In the genomic region with DNA sequence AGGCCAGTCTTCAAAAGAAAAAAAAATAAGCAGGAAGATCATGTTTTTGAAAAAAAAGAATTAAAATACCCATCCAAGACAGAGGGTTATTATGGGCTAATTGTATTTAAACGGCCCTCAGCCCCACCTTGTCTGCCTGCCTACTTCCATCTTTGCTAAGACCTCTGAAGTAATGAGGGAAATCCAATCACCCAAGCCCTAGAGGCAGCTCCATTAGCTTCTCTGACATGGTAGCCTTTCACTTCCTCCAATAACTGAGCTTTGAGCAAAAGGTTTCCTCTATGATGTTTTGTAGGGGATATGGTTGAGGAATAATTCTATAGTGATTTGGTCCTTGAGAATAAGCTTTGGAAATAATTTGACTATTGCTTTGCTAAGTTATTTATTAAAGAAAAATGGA, we compare ENCODE assay signal across 17 cellular contexts.
A peak's percentile ranks its signal among the peaks of the same experiment; 100 is the strongest.
DNase-seq lines count a peak whose midpoint lies in the region; ATAC-seq, FAIRE-seq and TF ChIP-seq lines count a peak whose summit lies in the region.
"Had no signal": no experiment of that assay in that cellular context is flagged by ENCODE, and none has a peak within 500 bp of the region (broad histone marks: within the 10 kb centered on the region; RNA-seq: fewer than 3 reads in every experiment).

No MANE protein-coding gene starts in this region.

- no peak for TF ChIP-seq CTCF in D721Med (IDR thresholded peaks at IDR 0.05; ENCODE audit: insufficient read depth, missing control alignments)

- peaks cover 64% of the 10 kb centered on the region for H3K36me3 Mint-ChIP-seq in effector memory CD8-positive, alpha-beta T cell (ENCODE audit: insufficient read depth)
- peaks cover 67% of the 10 kb centered on the region for H3K36me3 Mint-ChIP-seq in activated CD4-positive, alpha-beta T cell treated with anti-CD3 and anti-CD28 coated beads for 36 hours (ENCODE audit: low read depth)

- intact Hi-C loops in activated CD4-positive, alpha-beta T cell treated with anti-CD3 and anti-CD28 coated beads for 36 hours (cut with DNase I, micrococcal nuclease), result no loop called here

- H3K9me2 ChIP-seq in Karpas-422 (replicated peaks; ENCODE audit: insufficient read depth, low read length), result no peaks in the 10 kb centered on the region

- H3K4me3 Mint-ChIP-seq in effector memory CD8-positive, alpha-beta T cell, result peak overlapping the region in 1 of 2 donors; percentile 60
- H3K4me3 Mint-ChIP-seq in activated CD4-positive, alpha-beta T cell treated with anti-CD3 and anti-CD28 coated beads for 36 hours, result no peak overlapping the region

- H3K9me3 ChIP-seq in Karpas-422 (ENCODE audit: low read length), result no peaks in the 10 kb centered on the region
- no peaks in the 10 kb centered on the region for H3K9me3 ChIP-seq in neuron (ENCODE audit: low read length)
- H3K9me3 ChIP-seq: BE2C, ovary had no signal

- CTCF ChIA-PET in activated CD4-positive, alpha-beta T cell treated with anti-CD3 and anti-CD28 coated beads for 36 hours (lab: Charles Lee), result interaction anchor here (1.1 to 2.5 kb wide), 3 partner anchors 12 to 81 kb away, joined by 3 to 10 read pairs (median 6); no protein-coding TSS in a partner anchor

- H3K27ac ChIP-seq in Karpas-422 (ENCODE audit: low read length) (no peak overlapping the region), caudate nucleus (ENCODE audit: low read depth, low read length) (peak overlapping the region; percentile 28)
- H3K27ac ChIP-seq: ovary had no signal

- H2AFZ ChIP-seq in Karpas-422 (ENCODE audit: low read length) (no peak overlapping the region), neuron (ENCODE audit: low read depth, low read length) (no peak overlapping the region)

- ATAC-seq in effector memory CD8-positive, alpha-beta T cell (replicated peaks), result no peak
- no peak for ATAC-seq in activated CD4-positive, alpha-beta T cell treated with anti-CD3 and anti-CD28 coated beads for 36 hours
- ATAC-seq: activated CD4-positive, CD25-positive, alpha-beta regulatory T cell treated with anti-CD3 and anti-CD28 coated beads, Interleukin-2, amount 50 U/mL, for 24 hours had no signal

- no peaks in the 10 kb centered on the region for H4K20me1 ChIP-seq in Karpas-422 (ENCODE audit: insufficient read depth, low read depth, low read length)

- DNase-seq in D721Med (ENCODE audit: insufficient read length, low spot score) (no peak), Karpas-422 (peak; percentile 60), caudate nucleus (lab: John Stamatoyannopoulos, UW) (no peak), G401 (ENCODE audit: low spot score) (no peak)
- no peak for DNase-seq in effector memory CD8-positive, alpha-beta T cell
- no peak for DNase-seq in activated CD4-positive, alpha-beta T cell treated with anti-CD3 and anti-CD28 coated beads for 36 hours
- DNase-seq: activated effector memory CD4-positive, alpha-beta T cell treated with anti-CD3 and anti-CD28 coated beads, Interleukin-2, amount 50 U/mL, for 16 hours; BE2C; DMS153; KG1; kidney; NCI-H1105 treated with DMSO at 0.1 percent for 48 hours; ovary; SHP77; T-helper 2 cell had no signal

- peaks cover 47 to 81% of the 10 kb centered on the region in 2 donors for H3K4me1 Mint-ChIP-seq in effector memory CD8-positive, alpha-beta T cell (ENCODE audit: low read depth in 2 of 2)
- H3K4me1 Mint-ChIP-seq in activated CD4-positive, alpha-beta T cell treated with anti-CD3 and anti-CD28 coated beads for 36 hours, result peaks cover 91% of the 10 kb centered on the region

- no peaks in the 10 kb centered on the region for H3K79me2 ChIP-seq in Karpas-422 (ENCODE audit: low read length)

- no peaks in the 10 kb centered on the region for H3K27me3 ChIP-seq in Karpas-422 (ENCODE audit: low read length)
- H3K27me3 ChIP-seq in neuron (ENCODE audit: insufficient read depth, low read length), result no peaks in the 10 kb centered on the region
- H3K27me3 ChIP-seq: BE2C, ovary had no signal

- FAIRE-seq in D721Med (lab: Jason Lieb, UNC), result peak; percentile 29
- FAIRE-seq: kidney had no signal

- in situ Hi-C loops in G401 (cut with HindIII; ENCODE audit: low sequenced_read_pairs), result no loop called here

- peaks cover 3 to 8% of the 10 kb centered on the region in 2 donors for H3K9me3 Mint-ChIP-seq in effector memory CD8-positive, alpha-beta T cell
- no peaks in the 10 kb centered on the region for H3K9me3 Mint-ChIP-seq in activated CD4-positive, alpha-beta T cell treated with anti-CD3 and anti-CD28 coated beads for 36 hours (ENCODE audit: low read depth)

- no peaks in the 10 kb centered on the region; the same call in 1 of the 2 replicates for H3K36me3 ChIP-seq in Karpas-422 (ENCODE audit: insufficient read depth, low read length)
- peaks cover 24% of the 10 kb centered on the region for H3K36me3 ChIP-seq in neuron (ENCODE audit: insufficient read depth, low read length)
- H3K36me3 ChIP-seq: BE2C, ovary had no signal

- no peak overlapping the region for H3K9ac ChIP-seq in Karpas-422 (ENCODE audit: low read length)

- H3K4me3 ChIP-seq in Karpas-422 (ENCODE audit: low read length) (no peak overlapping the region), neuron (ENCODE audit: low read length) (peak overlapping the region; percentile 82)
- H3K4me3 ChIP-seq: ovary had no signal

- no peak overlapping the region for H3K4me2 ChIP-seq in Karpas-422 (ENCODE audit: low read depth, low read length, poor library complexity, severe bottlenecking)

- POLR2A ChIA-PET in activated CD4-positive, alpha-beta T cell treated with anti-CD3 and anti-CD28 coated beads for 36 hours (lab: Charles Lee), result no interaction called here

- no peaks in the 10 kb centered on the region for H3K27me3 Mint-ChIP-seq in effector memory CD8-positive, alpha-beta T cell
- no peaks in the 10 kb centered on the region for H3K27me3 Mint-ChIP-seq in activated CD4-positive, alpha-beta T cell treated with anti-CD3 and anti-CD28 coated beads for 36 hours

- H3K4me1 ChIP-seq in Karpas-422 (ENCODE audit: low read length) (peaks cover 66% of the 10 kb centered on the region), neuron (ENCODE audit: insufficient read depth, low read length) (peaks cover 78% of the 10 kb centered on the region)

- peak overlapping the region in 1 of 2 donors; percentile 90 for H3K27ac Mint-ChIP-seq in effector memory CD8-positive, alpha-beta T cell
- H3K27ac Mint-ChIP-seq in activated CD4-positive, alpha-beta T cell treated with anti-CD3 and anti-CD28 coated beads for 36 hours, result no peak overlapping the region
